ENCODE assay signal across 1 cellular context in the genomic region with DNA sequence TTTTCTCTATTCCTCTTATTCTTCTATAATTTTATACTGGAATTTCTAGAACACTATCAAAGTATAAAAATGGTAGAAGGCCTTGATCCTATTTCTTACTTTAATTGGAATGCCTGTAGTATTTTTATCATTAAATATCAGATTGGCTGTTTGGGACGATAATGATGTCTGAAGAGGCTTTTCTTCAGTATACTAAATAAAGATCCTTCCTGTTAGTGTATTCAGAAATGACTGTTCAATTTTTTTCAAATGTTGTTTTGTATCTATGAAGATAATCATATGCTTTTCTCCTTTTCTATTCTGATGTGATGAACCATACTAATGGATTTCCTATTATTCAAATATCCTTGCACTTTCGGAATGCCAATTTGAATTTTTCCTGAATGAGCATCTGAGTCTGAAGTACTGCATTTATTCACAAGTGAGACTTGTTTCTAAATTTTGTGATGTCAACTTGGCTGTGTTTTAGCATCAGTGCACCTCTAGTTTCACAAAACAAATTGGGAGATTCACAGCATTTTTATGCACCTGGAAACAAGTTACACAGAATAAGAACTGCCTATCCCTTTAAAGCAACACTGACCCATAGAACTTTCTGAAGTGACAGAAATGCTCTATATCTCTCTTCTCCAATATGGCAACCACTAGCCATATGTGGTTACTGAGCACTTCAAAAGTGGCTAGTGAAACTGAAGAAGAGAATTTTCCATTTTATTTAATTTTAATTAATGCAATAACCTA.
TF ChIP-seq lines count a peak whose summit lies in the region.

No MANE protein-coding gene starts in this region.

TF ChIP-seq in SK-N-SH treated with all-trans-retinoic acid at 6 μM for 48 hours, 23 proteins besides CTCF, POLR2A, EP300 and RAD21 (continued from another document):
- no peak for TF ChIP-seq TSHZ2 (CRISPR knock-in tag; IDR thresholded peaks at IDR 0.05)
- no peak for TF ChIP-seq SNAI2 (CRISPR knock-in tag; IDR thresholded peaks at IDR 0.05)
- TF ChIP-seq PPARA (CRISPR knock-in tag; IDR thresholded peaks at IDR 0.05; ENCODE audit: borderline replicate concordance): no peak
- no peak for TF ChIP-seq ZNF70 (CRISPR knock-in tag; IDR thresholded peaks at IDR 0.05)
- TF ChIP-seq ARNTL (CRISPR knock-in tag; IDR thresholded peaks at IDR 0.05; ENCODE audit: borderline replicate concordance, low read depth): no peak
- no peak for TF ChIP-seq RARB (CRISPR knock-in tag; IDR thresholded peaks at IDR 0.05)
- TF ChIP-seq OSR1 (CRISPR knock-in tag; IDR thresholded peaks at IDR 0.05): no peak
- no peak for TF ChIP-seq BACH2 (CRISPR knock-in tag; IDR thresholded peaks at IDR 0.05; ENCODE audit: borderline replicate concordance)
- TF ChIP-seq ESRRG (CRISPR knock-in tag; IDR thresholded peaks at IDR 0.05): no peak
TF ChIP-seq in SK-N-SH treated with all-trans-retinoic acid at 6 μM for 48 hours: peak in this region for 0.
